8 cellular contexts compared by ENCODE assay signal in the genomic region with DNA sequence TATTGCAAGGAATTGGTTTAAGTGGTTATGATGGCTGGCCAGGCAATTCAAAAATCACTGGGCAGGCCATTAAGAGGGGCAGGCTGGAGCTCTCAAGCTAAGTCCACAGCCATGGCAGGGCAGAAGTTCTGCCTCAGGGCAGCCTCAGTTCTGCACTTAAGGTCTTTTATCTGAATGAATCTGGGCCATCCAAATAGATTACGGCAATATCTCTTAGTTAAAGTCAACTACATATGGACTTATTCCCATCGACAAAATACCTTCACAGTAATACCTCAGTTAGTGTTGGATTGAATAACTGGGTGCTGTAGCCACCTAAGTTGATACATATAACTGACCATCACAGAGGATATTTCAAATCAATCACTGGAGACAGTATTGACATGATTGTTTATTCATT.
"Had no signal": no experiment of that assay in that cellular context is flagged by ENCODE, and none has a peak within 500 bp of the region (broad histone marks: within the 10 kb centered on the region; RNA-seq: fewer than 3 reads in every experiment).

No MANE protein-coding gene starts in this region.

- FAIRE-seq: G401.6, GM12878, GM12891, GM12892, GM18507, GM19239 had no signal

- H3K4me3 ChIP-seq: GM12878 had no signal

- ATAC-seq: GM12878 had no signal

- DNase-seq: GDM1, GF-D8 had no signal
